ENCODE assay signal across 9 cellular contexts in the genomic region with DNA sequence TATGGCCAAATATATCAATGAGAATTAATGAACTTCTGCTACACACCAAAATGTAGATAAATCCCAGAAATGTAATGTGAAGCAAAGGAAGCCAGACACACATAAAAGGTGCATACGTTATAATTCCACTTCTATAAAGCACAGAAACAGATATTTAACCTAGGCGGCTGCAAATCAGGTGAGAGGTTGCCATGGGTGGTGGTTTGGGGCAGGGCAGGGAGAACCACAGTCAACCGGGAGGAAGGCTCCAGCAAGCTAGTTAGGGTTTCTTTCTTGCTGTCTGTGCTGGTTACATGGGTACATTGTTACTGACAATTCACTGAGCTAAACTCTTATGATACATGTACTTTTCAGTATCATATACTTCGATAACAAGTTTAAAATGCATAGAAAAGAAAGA. TPM values are rescaled to one million over a fixed set of nuclear protein-coding genes. Genes with fewer than 3 reads are reported as not detected.
"Had no signal": no experiment of that assay in that cellular context is flagged by ENCODE, and none has a peak within 500 bp of the region (broad histone marks: within the 10 kb centered on the region; RNA-seq: fewer than 3 reads in every experiment).

No MANE protein-coding gene starts in this region.

- H3K27ac ChIP-seq: GM23248 had no signal

- ATAC-seq: GM23338, HCT116 had no signal

- H3K4me1 ChIP-seq: HAP-1 had no signal

- H3K36me3 ChIP-seq: HAP-1 had no signal

- H3K9me3 ChIP-seq: HAP-1 had no signal

- DNase-seq: GM23248, GOT3, H7, H9, HCEC 1CT, HFFc6 had no signal

- H3K4me3 ChIP-seq: GM23248, GM23338, HAP-1 had no signal

RNA-seq across cellular contexts. Expression of a gene that starts 9.7 kb away (rescaled TPM):
- total RNA-seq: GM23248, HFFc6 had no signal
